ENCODE assay signal across 9 cellular contexts in genomic region chr3:145022447-145022846, GRCh38.
"Had no signal": no experiment of that assay in that cellular context is flagged by ENCODE, and none has a peak within 500 bp of the region (broad histone marks: within the 10 kb centered on the region; RNA-seq: fewer than 3 reads in every experiment).

No MANE protein-coding gene starts in this region.

- H3K9me3 ChIP-seq: HAP-1 had no signal

- H3K4me1 ChIP-seq: HAP-1 had no signal

- H3K36me3 ChIP-seq: HAP-1 had no signal

- H3K4me3 ChIP-seq: GM23338, HAP-1, K562 had no signal

- DNase-seq: H7, HFFc6, IMR-90, KG1 had no signal

- H3K4me3 Mint-ChIP-seq: GM23338, HFFc6 had no signal

- H3K27ac Mint-ChIP-seq: GM23338, HFFc6 had no signal

- H3K4me2 ChIP-seq: GM23338 had no signal

- FAIRE-seq: HTR-8/SVneo, K562 had no signal

- H2AFZ ChIP-seq: GM23338 had no signal

- ATAC-seq: GM23338, HCT116, K562 had no signal
